In genomic region chr9:125238127-125238914, GRCh38 we compare ENCODE assay signal across 10 cellular contexts. TPM values are rescaled to one million over a fixed set of nuclear protein-coding genes. Genes with fewer than 3 reads are reported as not detected.
A peak's percentile ranks its signal among the peaks of the same experiment; 100 is the strongest.
DNase-seq lines count a peak whose midpoint lies in the region; ATAC-seq, FAIRE-seq and TF ChIP-seq lines count a peak whose summit lies in the region.
"Had no signal": no experiment of that assay in that cellular context is flagged by ENCODE, and none has a peak within 500 bp of the region (broad histone marks: within the 10 kb centered on the region; RNA-seq: fewer than 3 reads in every experiment).

No MANE protein-coding gene starts in this region.

- no peaks in the 10 kb centered on the region for H3K9me3 ChIP-seq in A549
- H3K9me3 ChIP-seq in K562 (replicated peaks; ENCODE audit: control insufficient read depth, insufficient read depth, low read depth, low read length): no peaks in the 10 kb centered on the region
- H3K9me3 ChIP-seq in lung (ENCODE audit: control insufficient read depth in 2 of 2, insufficient read depth in 1 of 2, low read length in 1 of 2): no peaks in the 10 kb centered on the region
- H3K9me3 ChIP-seq: neutrophil had no signal

- H2AFZ ChIP-seq in K562 (ENCODE audit: low read depth, low read length): no peak overlapping the region

- no TSS peak for BruUV-seq in K562 (replicated peaks; lab: Mats Ljungman, UMichigan)

- no peak for TF ChIP-seq POLR2A in A549 (IDR thresholded peaks at IDR 0.05; ENCODE audit: low read length)
- no peak for TF ChIP-seq POLR2A in K562 (conservative IDR thresholded peaks at IDR 0.05)

- ATAC-seq in A549: no peak
- no peak for ATAC-seq in K562
- ATAC-seq in lung (ENCODE audit: insufficient read depth, low FRiP score): no peak
- ATAC-seq in HG02571 (IDR thresholded peaks at IDR 0.05; ENCODE audit: unreplicated experiment): no peak
- ATAC-seq in HG02852 (IDR thresholded peaks at IDR 0.05; ENCODE audit: unreplicated experiment): no peak
- no peak for ATAC-seq in GM18861 (IDR thresholded peaks at IDR 0.05; ENCODE audit: unreplicated experiment)

- peak overlapping the region; percentile 95 for H3K4me3 Mint-ChIP-seq in HFFc6

- in situ Hi-C loops in K562 (cut with MboI): no loop called here

- H3K36me3 Mint-ChIP-seq in HFFc6 (ENCODE audit: low read depth): peaks cover 60% of the 10 kb centered on the region

- TF ChIP-seq CTCF in A549 (IDR thresholded peaks at IDR 0.05): no peak
- TF ChIP-seq CTCF in HFFc6 (IDR thresholded peaks at IDR 0.05): no peak
- no peak for TF ChIP-seq CTCF in K562 (IDR thresholded peaks at IDR 0.05 in 2 of 3, conservative IDR thresholded peaks at IDR 0.05 in 1 of 3; ENCODE audit: insufficient read depth in 2 of 3, low read depth in 1 of 3, low read length in 3 of 3)
- TF ChIP-seq CTCF in lung (IDR thresholded peaks at IDR 0.05; ENCODE audit: control extremely low read depth, extremely low read depth): no peak

- H3K4me1 ChIP-seq in A549: peaks cover 63% of the 10 kb centered on the region
- H3K4me1 ChIP-seq in K562 (replicated peaks in 1 of 2; ENCODE audit: control insufficient read depth in 2 of 2, insufficient read depth in 2 of 2, low read length in 2 of 2): peaks cover 17 to 25% of the 10 kb centered on the region in 2 experiments; a peak in 4 of 5 replicates
- H3K4me1 ChIP-seq in lung (ENCODE audit: control insufficient read depth in 2 of 2, insufficient read depth in 2 of 2, low read length in 2 of 2): peaks cover 12% of the 10 kb centered on the region in 2 donors

- intact Hi-C loops in K562 (cut with micrococcal nuclease): no loop called here

- TF ChIP-seq RAD21 in A549 (conservative IDR thresholded peaks at IDR 0.05 in 1 of 2, IDR thresholded peaks at IDR 0.05 in 1 of 2): no peak
- TF ChIP-seq RAD21 in K562 (CRISPR knock-in tag; conservative IDR thresholded peaks at IDR 0.05 in 1 of 2, IDR thresholded peaks at IDR 0.05 in 1 of 2): no peak

- CTCF ChIA-PET in A549 (lab: Yijun Ruan, JAX) (interaction anchor here (0.7 to 1.1 kb wide), 2 partner anchors 94 to 137 kb away, joined by 3 read pairs; no protein-coding TSS in a partner anchor), K562 (lab: Yijun Ruan, JAX; ENCODE audit: low intra/inter-chr PET ratio) (no interaction called here)

- H3K27ac ChIP-seq in A549 (no peak overlapping the region), K562 (ENCODE audit: extremely low read depth, low read depth, low read length) (no peak overlapping the region; the same call in 1 of the 3 replicates), lung (ENCODE audit: low read depth in 1 of 2, low read length in 1 of 2) (no peak overlapping the region)
- H3K27ac ChIP-seq: neutrophil had no signal

- peaks cover 68% of the 10 kb centered on the region for H3K4me1 Mint-ChIP-seq in HFFc6 (ENCODE audit: low read depth)

- H3K36me3 ChIP-seq in K562 (ENCODE audit: control insufficient read depth, insufficient read depth, low read length): peaks cover 73% of the 10 kb centered on the region
- peaks cover 24 to 33% of the 10 kb centered on the region in 2 donors for H3K36me3 ChIP-seq in lung (ENCODE audit: control insufficient read depth in 2 of 2, insufficient read depth in 2 of 2, low read length in 2 of 2)

- H3K9me1 ChIP-seq in K562 (ENCODE audit: control insufficient read depth, insufficient read depth, low read length): no peaks in the 10 kb centered on the region

- peaks cover 64% of the 10 kb centered on the region for H4K20me1 ChIP-seq in K562 (replicated peaks; ENCODE audit: control insufficient read depth, insufficient read depth, low read length)

- peaks cover 70% of the 10 kb centered on the region for H3K79me2 ChIP-seq in K562 (ENCODE audit: control insufficient read depth, insufficient read depth, low read length)

- H3K4me3 ChIP-seq in A549 (peak overlapping the region; percentile 73; the same call in 2 of the 3 replicates), K562 (peak overlapping the region; percentile 92), lung (peak overlapping the region; percentile 23)

- no peaks in the 10 kb centered on the region; a peak in 1 of 5 replicates for H3K27me3 ChIP-seq in K562 (ENCODE audit: control insufficient read depth in 2 of 2, insufficient read depth in 2 of 2, low read length in 2 of 2)
- no peaks in the 10 kb centered on the region for H3K27me3 ChIP-seq in lung (ENCODE audit: control insufficient read depth, insufficient read depth)
- H3K27me3 ChIP-seq: neutrophil had no signal

- no peak for DNase-seq in A549 (ENCODE audit: low read depth in 1 of 2, low spot score in 1 of 2)
- DNase-seq in HFFc6: no peak
- no peak for DNase-seq in K562 (ENCODE audit: extremely low read depth in 1 of 4, low spot score in 3 of 4)
- DNase-seq in lung (ENCODE audit: low spot score): no peak
- no peak for DNase-seq in Kasumi-1 (lab: John Stamatoyannopoulos, UW)
- DNase-seq: NCI-H446 treated with DMSO at 0.1 percent for 48 hours had no signal

- 77% methylated on average over 7 of the region's 7 CpGs for WGBS in A549 (ENCODE audit: missing lambda C conversion rate)
- WGBS in K562 (ENCODE audit: insufficient coverage, low coverage, missing lambda C conversion rate): 33% methylated on average over 7 of the region's 7 CpGs
- WGBS in lung, 2 donors: 80 to 81% methylated on average over 7 of the region's 7 CpGs

- POLR2A ChIA-PET in A549 (lab: Yijun Ruan, JAX) (no interaction called here), K562 (lab: Yijun Ruan, JAX) (interaction anchor here (0.6 to 6.2 kb wide), 13 partner anchors 8 to 131 kb away, joined by 3 to 75 read pairs (median 4); partner anchors contain the start of gene GAPVD1)

- FAIRE-seq in A549 (lab: Jason Lieb, UNC): no peak
- FAIRE-seq in K562 (lab: Jason Lieb, UNC): no peak

- peak overlapping the region; percentile 70 for H3K27ac Mint-ChIP-seq in HFFc6

- peak overlapping the region; percentile 84 to 96 for H3K9ac ChIP-seq in K562 (ENCODE audit: insufficient read depth in 1 of 2, low read depth in 2 of 2, low read length in 2 of 2)

- peaks cover 6% of the 10 kb centered on the region for H3K9me3 Mint-ChIP-seq in HFFc6

- TF ChIP-seq EP300 in A549 (IDR thresholded peaks at IDR 0.05): no peak
- TF ChIP-seq EP300 in K562 (IDR thresholded peaks at IDR 0.05; ENCODE audit: low read length): no peak

- peaks cover 17% of the 10 kb centered on the region for H3K27me3 Mint-ChIP-seq in HFFc6 (ENCODE audit: insufficient read depth)

- H3K4me2 ChIP-seq in A549: peak overlapping the region; percentile 80
- peak overlapping the region; percentile 97 for H3K4me2 ChIP-seq in K562 (ENCODE audit: insufficient read depth, low read length)

RNA-seq across cellular contexts. Expression of gene HSPA5, which starts 2.8 kb away (rescaled TPM):
- 437 and 557 TPM in 2 replicates for polyA plus RNA-seq in A549 (2011; rRNA removed)
- 107 and 112 TPM in 2 replicates for polyA plus RNA-seq in A549 (2012; cell fraction: cytosol; rRNA removed)
- 194 and 211 TPM in 2 replicates for polyA plus RNA-seq in A549 (2012; cell fraction: nucleus; rRNA removed)
- polyA plus RNA-seq in A549 (2017; fragmentation: RNase III; extraction: RNeasy Plus Mini Kit Qiagen cat#74134 plus additional on column Dnase treatment): 227 to 254 TPM (median 245 TPM) in 3 replicates
- 218 and 240 TPM in 2 replicates for polyA minus RNA-seq in A549 (2011; rRNA and poly(A)+ RNA removed)
- total RNA-seq in HFFc6 (2021; fragmentation: NEBNext Ultra II Directional; extraction: Animal tissue kit (Norgen Biotek cat#: 25700)): 100 to 1,000 TPM; 495 to 626 (median 613) TPM
- total RNA-seq in K562 (2011; cell fraction: chromatin; rRNA removed; ENCODE audit: low replicate concordance): 366 and 632 TPM in 2 replicates
- 590 and 687 TPM in 2 replicates for total RNA-seq in K562 (2011; cell fraction: nucleolus; rRNA removed)
- 558 and 752 TPM in 2 replicates for total RNA-seq in K562 (2011; cell fraction: nucleoplasm; rRNA removed)
- 96.5 and 110 TPM in 2 replicates for total RNA-seq in K562 (2014; rRNA removed)
- total RNA-seq in K562 (2014; rRNA removed; fragmentation: Illumina TruSeq; extraction: Trizol): 64.8 and 71.7 TPM in 2 replicates
- 54.3 and 55.1 TPM in 2 replicates for total RNA-seq in K562 (2015; rRNA removed; fragmentation: Illumina TruSeq; extraction: Trizol)
- total RNA-seq in K562 (2021): 215 and 223 TPM in 2 replicates
- polyA plus RNA-seq in K562 (2011; rRNA removed): 124 and 160 TPM in 2 replicates
- 64.7 and 120 TPM in 2 replicates for polyA plus RNA-seq in K562 (2011; cell fraction: cytosol; rRNA removed)
- polyA plus RNA-seq in K562 (2011; cell fraction: nucleus; rRNA removed): 65.0 and 135 TPM in 2 replicates
- 209 and 415 TPM in 2 replicates for polyA plus RNA-seq in K562 (2012)
- polyA plus RNA-seq in K562 (2014; fragmentation: Illumina TruSeq; extraction: Trizol): 222 and 265 TPM in 2 replicates
- 100 to 1,000 TPM in 1 of 2 experiments, 10 to 100 TPM in 1; 48.0 to 113 TPM for polyA plus RNA-seq in K562 (2014; fragmentation: Nextera tagmentation; extraction: Ambion mirVana)
- 156 and 169 TPM in 2 replicates for polyA plus RNA-seq in K562 (2014; rRNA removed)
- 183 and 250 TPM in 2 replicates for polyA minus RNA-seq in K562 (2011; rRNA and poly(A)+ RNA removed)
- polyA minus RNA-seq in K562 (2011; cell fraction: cytosol; rRNA and poly(A)+ RNA removed): 152 and 186 TPM in 2 replicates
- 35.9 and 116 TPM in 2 replicates for polyA minus RNA-seq in K562 (2011; cell fraction: nucleus; rRNA and poly(A)+ RNA removed)
- total RNA-seq in lung: 100 to 1,000 TPM; 144 to 382 TPM
- 100 to 1,000 TPM; 122 to 431 TPM for polyA plus RNA-seq in lung

RNA-seq across cellular contexts. Expression of gene GAPVD1, which starts 23.3 kb away (rescaled TPM):
- polyA plus RNA-seq in A549 (2011; rRNA removed) (23.0 and 26.1 TPM in 2 replicates), A549 (2017; fragmentation: RNase III; extraction: RNeasy Plus Mini Kit Qiagen cat#74134 plus additional on column Dnase treatment) (15.2 to 18.6 TPM (median 18.2 TPM) in 3 replicates), K562 (2011; rRNA removed) (36.3 TPM in 2 replicates), K562 (2014; fragmentation: Illumina TruSeq; extraction: Trizol) (40.7 and 45.5 TPM in 2 replicates), K562 (2014; fragmentation: Nextera tagmentation; extraction: Ambion mirVana) (10 to 100 TPM in 1 of 2 experiments, 1 to 10 TPM in 1; 9.5 to 12.0 TPM), K562 (2014; rRNA removed) (25.7 and 28.6 TPM in 2 replicates), lung (10 to 100 TPM; 10.6 to 12.6 TPM)
- 7.4 and 8.8 TPM in 2 replicates for polyA plus RNA-seq in A549 (2012; cell fraction: cytosol; rRNA removed)
- 9.8 and 12.5 TPM in 2 replicates for polyA plus RNA-seq in A549 (2012; cell fraction: nucleus; rRNA removed)
- 23.4 and 26.6 TPM in 2 replicates for polyA minus RNA-seq in A549 (2011; rRNA and poly(A)+ RNA removed)
- 10 to 100 TPM; 27.7 to 37.7 (median 34.5) TPM for total RNA-seq in HFFc6 (2021; fragmentation: NEBNext Ultra II Directional; extraction: Animal tissue kit (Norgen Biotek cat#: 25700))
- 147 and 326 TPM in 2 replicates for total RNA-seq in K562 (2011; cell fraction: chromatin; rRNA removed; ENCODE audit: low replicate concordance)
- 62.2 and 74.2 TPM in 2 replicates for total RNA-seq in K562 (2011; cell fraction: nucleolus; rRNA removed)
- 130 and 154 TPM in 2 replicates for total RNA-seq in K562 (2011; cell fraction: nucleoplasm; rRNA removed)
- total RNA-seq in K562 (2014; rRNA removed) (45.3 and 46.0 TPM in 2 replicates), K562 (2014; rRNA removed; fragmentation: Illumina TruSeq; extraction: Trizol) (66.1 and 71.7 TPM in 2 replicates), K562 (2015; rRNA removed; fragmentation: Illumina TruSeq; extraction: Trizol) (52.8 and 56.8 TPM in 2 replicates), K562 (2021) (62.1 and 65.6 TPM in 2 replicates), lung (100 to 1,000 TPM in 1 of 2 donors, 10 to 100 TPM in 1; 57.8 to 138 TPM)
- polyA plus RNA-seq in K562 (2011; cell fraction: cytosol; rRNA removed): 12.1 and 18.4 TPM in 2 replicates
- 43.5 and 52.1 TPM in 2 replicates for polyA plus RNA-seq in K562 (2011; cell fraction: nucleus; rRNA removed)
- polyA plus RNA-seq in K562 (2012): 24.5 and 24.6 TPM in 2 replicates
- 96.0 and 122 TPM in 2 replicates for polyA minus RNA-seq in K562 (2011; rRNA and poly(A)+ RNA removed)
- polyA minus RNA-seq in K562 (2011; cell fraction: cytosol; rRNA and poly(A)+ RNA removed): 42.0 and 47.0 TPM in 2 replicates
- 42.1 and 80.3 TPM in 2 replicates for polyA minus RNA-seq in K562 (2011; cell fraction: nucleus; rRNA and poly(A)+ RNA removed)

RNA-seq across cellular contexts. Expression of gene RABEPK, which starts 38.0 kb away (rescaled TPM):
- polyA plus RNA-seq in A549 (2011; rRNA removed) (50.1 and 53.5 TPM in 2 replicates), A549 (2017; fragmentation: RNase III; extraction: RNeasy Plus Mini Kit Qiagen cat#74134 plus additional on column Dnase treatment) (41.9 to 44.9 TPM (median 43.0 TPM) in 3 replicates), K562 (2011; rRNA removed) (68.2 and 68.4 TPM in 2 replicates), K562 (2014; fragmentation: Illumina TruSeq; extraction: Trizol) (52.7 and 59.3 TPM in 2 replicates), K562 (2014; fragmentation: Nextera tagmentation; extraction: Ambion mirVana) (100 to 1,000 TPM in 1 of 2 experiments, 10 to 100 TPM in 1; 81.5 to 113 TPM), K562 (2014; rRNA removed) (52.8 and 54.2 TPM in 2 replicates), lung (10 to 100 TPM; 17.7 to 31.0 TPM)
- 67.9 and 68.8 TPM in 2 replicates for polyA plus RNA-seq in A549 (2012; cell fraction: cytosol; rRNA removed)
- 36.1 and 37.4 TPM in 2 replicates for polyA plus RNA-seq in A549 (2012; cell fraction: nucleus; rRNA removed)
- 25.5 and 36.4 TPM in 2 replicates for polyA minus RNA-seq in A549 (2011; rRNA and poly(A)+ RNA removed)
- total RNA-seq in HFFc6 (2021; fragmentation: NEBNext Ultra II Directional; extraction: Animal tissue kit (Norgen Biotek cat#: 25700)): 10 to 100 TPM; 29.6 to 39.2 (median 32.7) TPM
- total RNA-seq in K562 (2011; cell fraction: chromatin; rRNA removed; ENCODE audit: low replicate concordance): 14.7 and 22.7 TPM in 2 replicates
- total RNA-seq in K562 (2011; cell fraction: nucleolus; rRNA removed): 18.2 and 21.8 TPM in 2 replicates
- total RNA-seq in K562 (2011; cell fraction: nucleoplasm; rRNA removed): 18.0 and 21.3 TPM in 2 replicates
- total RNA-seq in K562 (2014; rRNA removed) (38.3 and 52.9 TPM in 2 replicates), K562 (2014; rRNA removed; fragmentation: Illumina TruSeq; extraction: Trizol) (46.6 and 50.3 TPM in 2 replicates), K562 (2015; rRNA removed; fragmentation: Illumina TruSeq; extraction: Trizol) (47.5 and 49.4 TPM in 2 replicates), K562 (2021) (47.4 and 51.5 TPM in 2 replicates), lung (10 to 100 TPM; 10.4 to 17.8 TPM)
- 58.3 and 66.8 TPM in 2 replicates for polyA plus RNA-seq in K562 (2011; cell fraction: cytosol; rRNA removed)
- 39.3 and 47.1 TPM in 2 replicates for polyA plus RNA-seq in K562 (2011; cell fraction: nucleus; rRNA removed)
- polyA plus RNA-seq in K562 (2012): 40.4 and 73.3 TPM in 2 replicates
- polyA minus RNA-seq in K562 (2011; rRNA and poly(A)+ RNA removed): 40.8 and 47.8 TPM in 2 replicates
- polyA minus RNA-seq in K562 (2011; cell fraction: cytosol; rRNA and poly(A)+ RNA removed): 17.8 and 19.6 TPM in 2 replicates
- 6.1 and 10.8 TPM in 2 replicates for polyA minus RNA-seq in K562 (2011; cell fraction: nucleus; rRNA and poly(A)+ RNA removed)

RNA-seq across cellular contexts. Expression of gene PPP6C, which starts 48.7 kb away (rescaled TPM):
- polyA plus RNA-seq in A549 (2011; rRNA removed) (28.9 and 36.2 TPM in 2 replicates), A549 (2017; fragmentation: RNase III; extraction: RNeasy Plus Mini Kit Qiagen cat#74134 plus additional on column Dnase treatment) (25.3 to 28.7 TPM (median 27.0 TPM) in 3 replicates), K562 (2011; rRNA removed) (27.4 and 44.8 TPM in 2 replicates), K562 (2014; fragmentation: Illumina TruSeq; extraction: Trizol) (36.0 and 40.9 TPM in 2 replicates), K562 (2014; fragmentation: Nextera tagmentation; extraction: Ambion mirVana) (10 to 100 TPM; 35.0 to 38.3 TPM), K562 (2014; rRNA removed) (25.4 and 30.0 TPM in 2 replicates), lung (10 to 100 TPM; 20.8 to 23.5 TPM)
- polyA plus RNA-seq in A549 (2012; cell fraction: cytosol; rRNA removed): 10.0 and 10.8 TPM in 2 replicates
- polyA plus RNA-seq in A549 (2012; cell fraction: nucleus; rRNA removed): 3.6 and 6.1 TPM in 2 replicates
- 12.7 and 13.5 TPM in 2 replicates for polyA minus RNA-seq in A549 (2011; rRNA and poly(A)+ RNA removed)
- 10 to 100 TPM; 35.2 to 47.1 (median 40.8) TPM for total RNA-seq in HFFc6 (2021; fragmentation: NEBNext Ultra II Directional; extraction: Animal tissue kit (Norgen Biotek cat#: 25700))
- total RNA-seq in K562 (2011; cell fraction: chromatin; rRNA removed; ENCODE audit: low replicate concordance): 6.8 and 18.2 TPM in 2 replicates
- total RNA-seq in K562 (2011; cell fraction: nucleolus; rRNA removed): 5.5 and 5.7 TPM in 2 replicates
- 11.7 and 18.9 TPM in 2 replicates for total RNA-seq in K562 (2011; cell fraction: nucleoplasm; rRNA removed)
- total RNA-seq in K562 (2014; rRNA removed) (18.8 and 23.1 TPM in 2 replicates), K562 (2014; rRNA removed; fragmentation: Illumina TruSeq; extraction: Trizol) (41.0 and 48.5 TPM in 2 replicates), K562 (2015; rRNA removed; fragmentation: Illumina TruSeq; extraction: Trizol) (33.7 and 36.5 TPM in 2 replicates), K562 (2021) (41.5 and 44.8 TPM in 2 replicates), lung (10 to 100 TPM; 27.3 to 37.0 TPM)
- polyA plus RNA-seq in K562 (2011; cell fraction: cytosol; rRNA removed): 10.1 and 24.5 TPM in 2 replicates
- polyA plus RNA-seq in K562 (2011; cell fraction: nucleus; rRNA removed): 5.7 and 10.9 TPM in 2 replicates
- polyA plus RNA-seq in K562 (2012): 26.5 and 30.6 TPM in 2 replicates
- polyA minus RNA-seq in K562 (2011; rRNA and poly(A)+ RNA removed): 37.4 and 46.7 TPM in 2 replicates
- 16.5 and 21.3 TPM in 2 replicates for polyA minus RNA-seq in K562 (2011; cell fraction: cytosol; rRNA and poly(A)+ RNA removed)
- 3.4 and 8.1 TPM in 2 replicates for polyA minus RNA-seq in K562 (2011; cell fraction: nucleus; rRNA and poly(A)+ RNA removed)

Comparison
In these comparisons a context has a peak if more than half of its experiments do, and no peak if none do; other contexts are left out.
1. H3K4me3 ChIP-seq: peak in every context shown above with its lines; median percentile 92 in K562; 73 in A549; 23 in lung.
2. Of the 35 proteins assayed by ChIP-seq in both K562 and A549: peak only in K562: POLR2AphosphoS2; only in A549: none; in both: none; in neither: 34.